26 cellular contexts compared by ENCODE assay signal in genomic region chr1:151193856-151194255, GRCh38. TPM values are rescaled to one million over a fixed set of nuclear protein-coding genes. Genes with fewer than 3 reads are reported as not detected.
A peak's percentile ranks its signal among the peaks of the same experiment; 100 is the strongest.
DNase-seq lines count a peak whose midpoint lies in the region; ATAC-seq and TF ChIP-seq lines count a peak whose summit lies in the region.
"Had no signal": no experiment of that assay in that cellular context is flagged by ENCODE, and none has a peak within 500 bp of the region (broad histone marks: within the 10 kb centered on the region; RNA-seq: fewer than 3 reads in every experiment).

No MANE protein-coding gene starts in this region.

- H3K9me3 Mint-ChIP-seq in MCF 10A (ENCODE audit: unreplicated experiment) = no peaks in the 10 kb centered on the region
- no peaks in the 10 kb centered on the region for H3K9me3 Mint-ChIP-seq in activated CD8-positive, alpha-beta T cell treated with anti-CD3 and anti-CD28 coated beads for 36 hours
- H3K9me3 Mint-ChIP-seq: activated CD4-positive, alpha-beta memory T cell treated with anti-CD3 and anti-CD28 coated beads, Interleukin-2, amount 10 ng/mL, durations not matched to agents 7 days and 5 days; activated naive CD4-positive, alpha-beta T cell treated with anti-CD3 and anti-CD28 coated beads, Interleukin-2, amount 50 U/mL, for 72 hours; activated T-helper 17 cell treated with anti-CD3 and anti-CD28 coated beads, Interleukin-2, amount 50 U/mL, for 72 hours; GM23338; memory B cell; stimulated activated naive CD8-positive, alpha-beta T cell treated with anti-CD3 and anti-CD28 coated beads, Interleukin-15, Interleukin-2, amounts not matched to agents 100 ng/mL and 50 ng/mL, for 24 hours had no signal

- H3K4me2 ChIP-seq in PC-3 (ENCODE audit: low read length) = peak overlapping the region; percentile 89
- H3K4me2 ChIP-seq: GM23338 had no signal

- H3F3A ChIP-seq in PC-3 (ENCODE audit: low read length, unreplicated experiment) = peaks cover 11% of the 10 kb centered on the region

- peak overlapping the region; percentile 93 for H3K4me3 Mint-ChIP-seq in MCF 10A (ENCODE audit: unreplicated experiment)
- H3K4me3 Mint-ChIP-seq in activated CD8-positive, alpha-beta T cell treated with anti-CD3 and anti-CD28 coated beads for 36 hours = no peak overlapping the region
- H3K4me3 Mint-ChIP-seq: activated CD4-positive, alpha-beta memory T cell treated with anti-CD3 and anti-CD28 coated beads, Interleukin-2, amount 10 ng/mL, durations not matched to agents 7 days and 5 days; activated T-helper 17 cell treated with anti-CD3 and anti-CD28 coated beads, Interleukin-2, amount 50 U/mL, for 72 hours; GM23338; memory B cell; stimulated activated naive CD8-positive, alpha-beta T cell treated with anti-CD3 and anti-CD28 coated beads, Interleukin-15, Interleukin-2, amounts not matched to agents 100 ng/mL and 50 ng/mL, for 24 hours had no signal

- no peaks in the 10 kb centered on the region for H4K20me1 ChIP-seq in PC-3 (ENCODE audit: low read length)

- H3K4me3 ChIP-seq in breast epithelium (no peak overlapping the region), PC-3 (ENCODE audit: low read length) (peak overlapping the region; percentile 69), esophagus squamous epithelium (no peak overlapping the region)
- H3K4me3 ChIP-seq: cardiac muscle cell, gastroesophageal sphincter, GM12878, GM23338, thyroid gland had no signal

- no peak for TF ChIP-seq CTCF in MCF 10A (IDR thresholded peaks at IDR 0.05; ENCODE audit: unreplicated experiment)
- TF ChIP-seq CTCF in breast epithelium (IDR thresholded peaks at IDR 0.05) = no peak
- no peak for TF ChIP-seq CTCF in PC-3 (conservative IDR thresholded peaks at IDR 0.05; ENCODE audit: low read depth, low read length)
- TF ChIP-seq CTCF in esophagus squamous epithelium (IDR thresholded peaks at IDR 0.05) = no peak
- no peak for TF ChIP-seq CTCF in activated CD8-positive, alpha-beta T cell treated with anti-CD3 and anti-CD28 coated beads for 36 hours (IDR thresholded peaks at IDR 0.05)

- TF ChIP-seq POLR2A in breast epithelium (IDR thresholded peaks at IDR 0.05) (no peak), esophagus squamous epithelium (IDR thresholded peaks at IDR 0.05) (no peak)

- peaks cover 0 to 5% of the 10 kb centered on the region in 2 donors for H3K4me1 ChIP-seq in breast epithelium
- peaks cover 34% of the 10 kb centered on the region for H3K4me1 ChIP-seq in PC-3 (ENCODE audit: insufficient read depth, low read length)
- peaks cover 6 to 51% (median 20%) of the 10 kb centered on the region in 3 donors for H3K4me1 ChIP-seq in esophagus squamous epithelium

- H3K36me3 ChIP-seq in breast epithelium (no peaks in the 10 kb centered on the region), PC-3 (ENCODE audit: low read depth, low read length) (no peaks in the 10 kb centered on the region), esophagus squamous epithelium (no peaks in the 10 kb centered on the region)
- H3K36me3 ChIP-seq: cardiac muscle cell, gastroesophageal sphincter, thyroid gland had no signal

- intact Hi-C loops in MCF 10A (cut with micrococcal nuclease) = loop anchor here (10.0 kb wide), 1 partner anchor 541 kb away; no protein-coding TSS in a partner anchor
- intact Hi-C loops in breast epithelium (cut with DNase I; ENCODE audit: low total_unique reads) = no loop called here
- intact Hi-C loops in PC-3 (cut with micrococcal nuclease) = loop anchor here (10.0 kb wide), 1 partner anchor 351 kb away; the partner anchor contains the start of gene TUFT1
- intact Hi-C loops in esophagus squamous epithelium (cut with DNase I) = no loop called here
- intact Hi-C loops in activated CD8-positive, alpha-beta T cell treated with anti-CD3 and anti-CD28 coated beads for 36 hours (cut with micrococcal nuclease) = no loop called here

- H3K27me3 Mint-ChIP-seq in MCF 10A (ENCODE audit: insufficient read depth, unreplicated experiment) = no peaks in the 10 kb centered on the region
- H3K27me3 Mint-ChIP-seq in activated CD8-positive, alpha-beta T cell treated with anti-CD3 and anti-CD28 coated beads for 36 hours = no peaks in the 10 kb centered on the region
- H3K27me3 Mint-ChIP-seq: activated T-helper 17 cell treated with anti-CD3 and anti-CD28 coated beads, Interleukin-2, amount 50 U/mL, for 72 hours; memory B cell; stimulated activated naive CD8-positive, alpha-beta T cell treated with anti-CD3 and anti-CD28 coated beads, Interleukin-15, Interleukin-2, amounts not matched to agents 100 ng/mL and 50 ng/mL, for 24 hours had no signal

- ATAC-seq in PC-3 (no peak), GM18909 (IDR thresholded peaks at IDR 0.05; ENCODE audit: poor library complexity, unreplicated experiment) (no peak)
- ATAC-seq in activated CD8-positive, alpha-beta T cell treated with anti-CD3 and anti-CD28 coated beads for 36 hours = no peak
- ATAC-seq: activated naive CD4-positive, alpha-beta T cell treated with anti-CD3 and anti-CD28 coated beads, Interleukin-2, amount 50 U/mL, for 72 hours; activated T-helper 17 cell treated with anti-CD3 and anti-CD28 coated beads, Interleukin-2, amount 50 U/mL, for 72 hours; gastroesophageal sphincter; GM12878; GM23338; left colon had no signal

- POLR2A ChIA-PET in MCF 10A (lab: Yijun Ruan, JAX) (interaction anchor here (0.9 to 12.4 kb wide), 4 partner anchors 45 to 201 kb away, joined by 3 to 153 read pairs (median 4); partner anchors contain the start of gene PSMD4), PC-3 (lab: Charles Lee; ENCODE audit: unreplicated experiment) (no interaction called here)
- POLR2A ChIA-PET in activated CD8-positive, alpha-beta T cell treated with anti-CD3 and anti-CD28 coated beads for 36 hours (lab: Charles Lee) = no interaction called here

- no peak overlapping the region for H2AFZ ChIP-seq in PC-3 (ENCODE audit: low read length)
- H2AFZ ChIP-seq: GM23338 had no signal

- WGBS in esophagus squamous epithelium, 2 donors = 79 to 83% methylated on average over 1 of the region's 1 CpG

- peaks cover 33% of the 10 kb centered on the region for H3K79me2 ChIP-seq in PC-3 (ENCODE audit: low read length)

- H3K36me3 Mint-ChIP-seq in MCF 10A (ENCODE audit: insufficient read depth, unreplicated experiment) = peaks cover 21% of the 10 kb centered on the region
- peaks cover 8% of the 10 kb centered on the region for H3K36me3 Mint-ChIP-seq in activated CD8-positive, alpha-beta T cell treated with anti-CD3 and anti-CD28 coated beads for 36 hours (ENCODE audit: low read depth)
- H3K36me3 Mint-ChIP-seq: memory B cell had no signal

- H3K9ac ChIP-seq in PC-3 (ENCODE audit: low read length) = peak overlapping the region; percentile 76; the same call in 1 of the 2 replicates

- H3K27ac Mint-ChIP-seq in MCF 10A (ENCODE audit: low read depth, unreplicated experiment) = peak overlapping the region; percentile 100
- no peak overlapping the region for H3K27ac Mint-ChIP-seq in activated CD8-positive, alpha-beta T cell treated with anti-CD3 and anti-CD28 coated beads for 36 hours
- H3K27ac Mint-ChIP-seq: activated CD4-positive, alpha-beta memory T cell treated with anti-CD3 and anti-CD28 coated beads, Interleukin-2, amount 10 ng/mL, durations not matched to agents 7 days and 5 days; activated naive CD4-positive, alpha-beta T cell treated with anti-CD3 and anti-CD28 coated beads, Interleukin-2, amount 50 U/mL, for 72 hours; activated T-helper 17 cell treated with anti-CD3 and anti-CD28 coated beads, Interleukin-2, amount 50 U/mL, for 72 hours; GM23338; memory B cell; stimulated activated naive CD8-positive, alpha-beta T cell treated with anti-CD3 and anti-CD28 coated beads, Interleukin-15, Interleukin-2, amounts not matched to agents 100 ng/mL and 50 ng/mL, for 24 hours had no signal

- H3K27ac ChIP-seq in breast epithelium = peak overlapping the region in 1 of 2 donors; percentile 92
- 0 out of 2 replicates have a peak overlapping the region, but pooled peaks have one; percentile 12 for H3K27ac ChIP-seq in PC-3 (ENCODE audit: low read length)
- peak overlapping the region in 3 of 4 donors; percentile 88 to 97 (median 96) for H3K27ac ChIP-seq in esophagus squamous epithelium
- H3K27ac ChIP-seq: cardiac muscle cell, thyroid gland had no signal

- H3K9me3 ChIP-seq in breast epithelium (no peaks in the 10 kb centered on the region), PC-3 (ENCODE audit: low read length) (no peaks in the 10 kb centered on the region), esophagus squamous epithelium (no peaks in the 10 kb centered on the region)
- H3K9me3 ChIP-seq: gastroesophageal sphincter, thyroid gland had no signal

- no peaks in the 10 kb centered on the region for H3K9me2 ChIP-seq in PC-3 (replicated peaks; ENCODE audit: low read length)

- no TSS peak for BruUV-seq in MCF 10A (replicated peaks; lab: Mats Ljungman, UMichigan)
- no TSS peak for BruUV-seq in PC-3 (replicated peaks; lab: Mats Ljungman, UMichigan)

- DNase-seq in MCF 10A (ENCODE audit: unreplicated experiment) (no peak), breast epithelium (ENCODE audit: low spot score in 2 of 2) (no peak), PC-3 (no peak), esophagus squamous epithelium (lab: John Stamatoyannopoulos, UW) (no peak), NCI-H146 treated with DMSO at 0.1 percent for 48 hours (lab: John Stamatoyannopoulos, UW; ENCODE audit: unreplicated experiment) (no peak)
- DNase-seq in stimulated activated naive CD4-positive, alpha-beta T cell treated with Interleukin-2 at 50 U/mL for 16 hours (lab: John Stamatoyannopoulos, UW) = no peak
- no peak for DNase-seq in activated CD8-positive, alpha-beta T cell treated with anti-CD3 and anti-CD28 coated beads for 36 hours
- DNase-seq: activated CD4-positive, alpha-beta memory T cell treated with anti-CD3 and anti-CD28 coated beads, Interleukin-2, amount 10 ng/mL, durations not matched to agents 7 days and 5 days; activated CD4-positive, alpha-beta T cell treated with anti-CD3 and anti-CD28 coated beads for 1 hour; cortex of kidney; hippocampal formation; left colon; NCI-H1105; NCI-H2029; NCI-H526; thyroid gland had no signal

- peaks cover 32% of the 10 kb centered on the region for H3K4me1 Mint-ChIP-seq in MCF 10A (ENCODE audit: insufficient read depth, unreplicated experiment)
- peaks cover 20% of the 10 kb centered on the region for H3K4me1 Mint-ChIP-seq in activated CD8-positive, alpha-beta T cell treated with anti-CD3 and anti-CD28 coated beads for 36 hours (ENCODE audit: low read depth)

- H3K27me3 ChIP-seq in breast epithelium (no peaks in the 10 kb centered on the region), PC-3 (ENCODE audit: low read length) (no peaks in the 10 kb centered on the region), esophagus squamous epithelium (no peaks in the 10 kb centered on the region)
- H3K27me3 ChIP-seq: cardiac muscle cell, gastroesophageal sphincter, thyroid gland had no signal

- CTCF ChIA-PET in MCF 10A (lab: Yijun Ruan, JAX) = interaction anchor here (0.7 to 6.8 kb wide), 3 partner anchors 27 to 224 kb away, joined by 3 to 70 read pairs (median 4); no protein-coding TSS in a partner anchor
- CTCF ChIA-PET in PC-3 (lab: Charles Lee) = no interaction called here
- CTCF ChIA-PET in activated CD8-positive, alpha-beta T cell treated with anti-CD3 and anti-CD28 coated beads for 36 hours (lab: Charles Lee) = interaction anchor here (1.2 to 4.7 kb wide), 3 partner anchors 22 to 94 kb away, joined by 3 to 28 read pairs (median 4); no protein-coding TSS in a partner anchor

RNA-seq across cellular contexts. Expression of gene VPS72, which starts 3.9 kb away (rescaled TPM):
- total RNA-seq in MCF 10A (2022) = 106 and 108 TPM in 2 replicates
- 10 to 100 TPM; 34.6 to 49.0 (median 34.7) TPM for total RNA-seq in breast epithelium
- total RNA-seq in PC-3 (2014; rRNA removed) = 75.1 and 94.7 TPM in 2 replicates
- total RNA-seq in esophagus squamous epithelium = 10 to 100 TPM; 17.2 to 38.3 (median 29.7) TPM
- total RNA-seq in activated CD8-positive, alpha-beta T cell treated with anti-CD3 and anti-CD28 coated beads for 36 hours = 10 to 100 TPM; 47.4 to 61.0 TPM

RNA-seq across cellular contexts. Expression of gene PIP5K1A, which starts 4.5 kb away (rescaled TPM):
- total RNA-seq in MCF 10A (2022) (150 and 163 TPM in 2 replicates), breast epithelium (10 to 100 TPM; 38.1 to 87.2 (median 61.6) TPM), PC-3 (2014; rRNA removed) (63.3 and 78.3 TPM in 2 replicates), esophagus squamous epithelium (10 to 100 TPM; 21.5 to 49.2 (median 36.6) TPM)
- total RNA-seq in activated CD8-positive, alpha-beta T cell treated with anti-CD3 and anti-CD28 coated beads for 36 hours = 10 to 100 TPM; 63.1 to 66.1 TPM

RNA-seq across cellular contexts. Expression of gene TMOD4, which starts 18.1 kb away (rescaled TPM):
- total RNA-seq in MCF 10A (2022) (1.1 TPM in 1 of 2 replicates, not detected in the other), breast epithelium (under 1 TPM in 1 of 3 donors, not detected in 2; 0.73 TPM), PC-3 (2014; rRNA removed) (1.8 and 2.7 TPM in 2 replicates), esophagus squamous epithelium (not detected)
- 1 to 10 TPM; 1.9 to 2.5 TPM for total RNA-seq in activated CD8-positive, alpha-beta T cell treated with anti-CD3 and anti-CD28 coated beads for 36 hours
- total RNA-seq: renal cortical epithelial cell, thyroid gland had no signal

RNA-seq across cellular contexts. Expression of gene SCNM1, which starts 27.9 kb away (rescaled TPM):
- total RNA-seq in MCF 10A (2022) = 88.5 and 93.0 TPM in 2 replicates
- total RNA-seq in breast epithelium = 10 to 100 TPM; 14.9 to 23.8 (median 23.6) TPM
- 80.3 and 82.4 TPM in 2 replicates for total RNA-seq in PC-3 (2014; rRNA removed)
- 10 to 100 TPM; 15.2 to 29.8 (median 18.5) TPM for total RNA-seq in esophagus squamous epithelium
- 10 to 100 TPM; 57.0 to 59.6 TPM for total RNA-seq in activated CD8-positive, alpha-beta T cell treated with anti-CD3 and anti-CD28 coated beads for 36 hours

RNA-seq across cellular contexts. Expression of gene LYSMD1, which starts 28.2 kb away (rescaled TPM):
- 14.4 and 22.3 TPM in 2 replicates for total RNA-seq in MCF 10A (2022)
- 10 to 100 TPM; 11.7 to 17.0 (median 14.8) TPM for total RNA-seq in breast epithelium
- 6.3 and 7.5 TPM in 2 replicates for total RNA-seq in PC-3 (2014; rRNA removed)
- 1 to 10 TPM; 4.6 to 8.8 (median 5.9) TPM for total RNA-seq in esophagus squamous epithelium
- total RNA-seq in activated CD8-positive, alpha-beta T cell treated with anti-CD3 and anti-CD28 coated beads for 36 hours = 1 to 10 TPM; 4.5 TPM

Comparison
In these comparisons a context has a peak if more than half of its experiments do, and no peak if none do; other contexts are left out.
1. intact Hi-C loops: an anchor here in MCF 10A (10.0 kb wide) and PC-3 (10.0 kb wide); none called in breast epithelium, esophagus squamous epithelium and activated CD8-positive, alpha-beta T cell treated with anti-CD3 and anti-CD28 coated beads for 36 hours.